8 cellular contexts compared by ENCODE assay signal in genomic region chr10:100670828-100671479, GRCh38.
DNase-seq lines count a peak whose midpoint lies in the region; ATAC-seq and TF ChIP-seq lines count a peak whose summit lies in the region.

No MANE protein-coding gene starts in this region.

- peak overlapping the region; percentile 29 for H3K4me3 Mint-ChIP-seq in activated T-cell treated with anti-CD3 and anti-CD28 coated beads, Interleukin-2, amount 50 U/mL, for 4 hours

- TF ChIP-seq CTCF in foreskin keratinocyte (conservative IDR thresholded peaks at IDR 0.05) = peak; percentile 81

- peak; percentile 23 for DNase-seq in EH (ENCODE audit: low read depth)
- peak; percentile 12 for DNase-seq in LoVo (ENCODE audit: low spot score)
- peak; percentile 49 for DNase-seq in activated T-cell treated with anti-CD3 and anti-CD28 coated beads, Interleukin-2, amount 50 U/mL, for 4 hours
- no peak for DNase-seq in foreskin keratinocyte
- DNase-seq in stimulated activated CD4-positive, alpha-beta T cell treated with anti-CD3 and anti-CD28 coated beads, Interleukin-12 subunit alpha, Interleukin-12 subunit beta, amount 100 ng/mL, for 24 hours (ENCODE audit: low read depth in 2 of 2) = peak; percentile 23 to 65
- no peak for DNase-seq in cortex of kidney (lab: John Stamatoyannopoulos, UW)
- DNase-seq in MV-4-11 (lab: John Stamatoyannopoulos, UW) = no peak

- peaks cover 6% of the 10 kb centered on the region for H3K4me1 Mint-ChIP-seq in activated T-cell treated with anti-CD3 and anti-CD28 coated beads, Interleukin-2, amount 50 U/mL, for 4 hours (ENCODE audit: low read depth)

- no peaks in the 10 kb centered on the region for H3K36me3 Mint-ChIP-seq in activated T-cell treated with anti-CD3 and anti-CD28 coated beads, Interleukin-2, amount 50 U/mL, for 4 hours (ENCODE audit: insufficient read depth)

- H3K27me3 ChIP-seq in foreskin keratinocyte = peaks cover 85% of the 10 kb centered on the region

- H3K9me3 Mint-ChIP-seq in activated T-cell treated with anti-CD3 and anti-CD28 coated beads, Interleukin-2, amount 50 U/mL, for 4 hours = no peaks in the 10 kb centered on the region

- no peak overlapping the region for H3K27ac ChIP-seq in foreskin keratinocyte

- ATAC-seq in activated T-cell treated with anti-CD3 and anti-CD28 coated beads, Interleukin-2, amount 50 U/mL, for 4 hours = peak; percentile 88 to 93
- ATAC-seq in foreskin keratinocyte (peak; percentile 63), GM18873 (IDR thresholded peaks at IDR 0.05; ENCODE audit: low FRiP score, unreplicated experiment) (no peak)

- H3K27me3 Mint-ChIP-seq in activated T-cell treated with anti-CD3 and anti-CD28 coated beads, Interleukin-2, amount 50 U/mL, for 4 hours (ENCODE audit: low read depth) = peaks cover 67% of the 10 kb centered on the region

- no peaks in the 10 kb centered on the region for H3K4me1 ChIP-seq in foreskin keratinocyte

Comparison
In these comparisons a context has a peak if more than half of its experiments do, and no peak if none do; other contexts are left out.
1. DNase-seq: peak in EH (single experiment), LoVo (single experiment), activated T-cell treated with anti-CD3 and anti-CD28 coated beads, Interleukin-2, amount 50 U/mL, for 4 hours (single experiment) and stimulated activated CD4-positive, alpha-beta T cell treated with anti-CD3 and anti-CD28 coated beads, Interleukin-12 subunit alpha, Interleukin-12 subunit beta, amount 100 ng/mL, for 24 hours (2 of 2); none in foreskin keratinocyte (0 of 2), cortex of kidney (single experiment) and MV-4-11 (single experiment).